8 cellular contexts compared by ENCODE assay signal in genomic region chr14:35285168-35285990, GRCh38. TPM values are rescaled to one million over a fixed set of nuclear protein-coding genes. Genes with fewer than 3 reads are reported as not detected.
DNase-seq lines count a peak whose midpoint lies in the region; ATAC-seq and TF ChIP-seq lines count a peak whose summit lies in the region.

No MANE protein-coding gene starts in this region.

- no peak for TF ChIP-seq POLR2A in upper lobe of left lung (IDR thresholded peaks at IDR 0.05)
- no peak for TF ChIP-seq POLR2A in ovary (IDR thresholded peaks at IDR 0.05)

- H3K36me3 Mint-ChIP-seq in neural progenitor cell, result no peaks in the 10 kb centered on the region

- no peak overlapping the region for H3K9ac ChIP-seq in neural progenitor cell

- no peak overlapping the region for H3K27ac Mint-ChIP-seq in neural progenitor cell

- no peak overlapping the region for H3K27ac ChIP-seq in HEK293 (ENCODE audit: extremely low read depth, low read depth, low read length)
- H3K27ac ChIP-seq in caudate nucleus (ENCODE audit: low read depth, low read length), result peak overlapping the region; percentile 39
- peak overlapping the region; percentile 65 to 84 (median 73) for H3K27ac ChIP-seq in upper lobe of left lung
- no peak overlapping the region for H3K27ac ChIP-seq in neural progenitor cell
- H3K27ac ChIP-seq in ovary, result no peak overlapping the region

- CTCF ChIA-PET in HEK293 (lab: Yijun Ruan, JAX), result no interaction called here

- H3K9me3 ChIP-seq in HEK293 (ENCODE audit: control insufficient read depth, insufficient read depth, low read depth, low read length), result no peaks in the 10 kb centered on the region
- H3K9me3 ChIP-seq in upper lobe of left lung, result no peaks in the 10 kb centered on the region
- no peaks in the 10 kb centered on the region for H3K9me3 ChIP-seq in neural progenitor cell (ENCODE audit: low read depth)
- H3K9me3 ChIP-seq in ovary, result no peaks in the 10 kb centered on the region

- TF ChIP-seq CTCF in HEK293 (tag by site-specific recombination; IDR thresholded peaks at IDR 0.05), result no peak
- TF ChIP-seq CTCF in upper lobe of left lung (IDR thresholded peaks at IDR 0.05), result no peak
- TF ChIP-seq CTCF in neural progenitor cell (IDR thresholded peaks at IDR 0.05), result no peak
- TF ChIP-seq CTCF in ovary (IDR thresholded peaks at IDR 0.05), result no peak

- H4K20me1 ChIP-seq in neural progenitor cell (ENCODE audit: low read depth), result no peaks in the 10 kb centered on the region

- no peaks in the 10 kb centered on the region for H3K9me3 Mint-ChIP-seq in neural progenitor cell

- no peak for TF ChIP-seq EP300 in upper lobe of left lung (IDR thresholded peaks at IDR 0.05)
- TF ChIP-seq EP300 in ovary (IDR thresholded peaks at IDR 0.05), result no peak

- no peaks in the 10 kb centered on the region for H3F3A ChIP-seq in neural progenitor cell (ENCODE audit: low read depth)

- H2AFZ ChIP-seq in neural progenitor cell (replicated peaks), result no peak overlapping the region

- DNase-seq in M059J (ENCODE audit: low read depth) (peak; percentile 51), caudate nucleus (lab: John Stamatoyannopoulos, UW) (no peak), upper lobe of left lung (peak in 1 of 2 donors; percentile 33), neural progenitor cell (ENCODE audit: low spot score) (no peak), ovary (no peak), NCI-H1694 (lab: John Stamatoyannopoulos, UW) (no peak)

- WGBS in upper lobe of left lung, 2 donors, result 58 to 66% methylated on average over 4 of the region's 4 CpGs
- 75 to 82% (median 78%) methylated on average over 4 of the region's 4 CpGs for WGBS in ovary, 3 donors

- H3K4me2 ChIP-seq in neural progenitor cell, result no peak overlapping the region

- POLR2A ChIA-PET in HEK293 (lab: Yijun Ruan, JAX), result no interaction called here

- peaks cover 0 to 4% of the 10 kb centered on the region in 2 experiments; a peak in 2 of 3 replicates for H3K36me3 ChIP-seq in HEK293 (ENCODE audit: control insufficient read depth in 2 of 2, insufficient read depth in 1 of 2, low read length in 2 of 2)
- peaks cover 0 to 3% (median 0%) of the 10 kb centered on the region in 4 donors for H3K36me3 ChIP-seq in upper lobe of left lung
- H3K36me3 ChIP-seq in neural progenitor cell, result no peaks in the 10 kb centered on the region
- H3K36me3 ChIP-seq in ovary, result no peaks in the 10 kb centered on the region

- H3K4me3 ChIP-seq in HEK293 (ENCODE audit: low read depth, low read length) (no peak overlapping the region), upper lobe of left lung (no peak overlapping the region), neural progenitor cell (no peak overlapping the region), ovary (no peak overlapping the region)

- intact Hi-C loops in ovary (cut with DNase I), result loop anchor here in 1 of 4 donors (10.0 kb wide), 1 partner anchor 71 kb away; no protein-coding TSS in a partner anchor

- no peaks in the 10 kb centered on the region for H3K27me3 ChIP-seq in upper lobe of left lung
- H3K27me3 ChIP-seq in neural progenitor cell, result no peaks in the 10 kb centered on the region
- no peaks in the 10 kb centered on the region for H3K27me3 ChIP-seq in ovary

- peaks cover under 1% of the 10 kb centered on the region for H3K4me1 Mint-ChIP-seq in neural progenitor cell

- H3K27me3 Mint-ChIP-seq in neural progenitor cell (ENCODE audit: insufficient read depth, low read depth), result no peaks in the 10 kb centered on the region

- H3K4me1 ChIP-seq in HEK293 (ENCODE audit: control insufficient read depth, insufficient read depth, low read length), result no peaks in the 10 kb centered on the region
- H3K4me1 ChIP-seq in upper lobe of left lung, result peaks cover 2 to 18% (median 8%) of the 10 kb centered on the region in 4 donors
- no peaks in the 10 kb centered on the region for H3K4me1 ChIP-seq in neural progenitor cell
- H3K4me1 ChIP-seq in ovary (ENCODE audit: insufficient read depth), result no peaks in the 10 kb centered on the region

- ATAC-seq in GM18520 (IDR thresholded peaks at IDR 0.05; ENCODE audit: unreplicated experiment) (peak; percentile 56), upper lobe of left lung (ENCODE audit: low FRiP score in 2 of 2) (peak; percentile 79 to 85)

- no peak overlapping the region for H3K4me3 Mint-ChIP-seq in neural progenitor cell

- no peaks in the 10 kb centered on the region for H3K79me2 ChIP-seq in neural progenitor cell (ENCODE audit: low read depth)

TF ChIP-seq in HEK293, 187 proteins besides CTCF, POLR2A, EP300 and RAD21:
- TF ChIP-seq PBX3 (CRISPR knock-in tag; IDR thresholded peaks at IDR 0.05) (no peak), PRDM10 (tag by site-specific recombination; IDR thresholded peaks at IDR 0.05) (peak; percentile 52)

RNA-seq across cellular contexts. Expression of gene PSMA6, which starts 6.8 kb away (rescaled TPM):
- 378 and 505 TPM in 2 replicates for total RNA-seq in M059J (2014; rRNA removed; shearing (Covaris generic))
- total RNA-seq in upper lobe of left lung, result 100 to 1,000 TPM in 4 of 6 donors, 10 to 100 TPM in 2; 63.9 to 213 (median 162) TPM
- 241 and 344 TPM in 2 replicates for total RNA-seq in neural progenitor cell (ENCODE audit: low replicate concordance)
- 100 to 1,000 TPM in 4 of 7 donors, 10 to 100 TPM in 3; 85.2 to 157 (median 102) TPM for total RNA-seq in ovary
- 100 to 1,000 TPM; 101 to 156 TPM for polyA plus RNA-seq in ovary

Comparison
In these comparisons a context has a peak if more than half of its experiments do, and no peak if none do; other contexts are left out.
1. H3K27ac ChIP-seq: peak in caudate nucleus (single experiment) and upper lobe of left lung (4 of 4); none in HEK293 (single experiment), neural progenitor cell (single experiment) and ovary (0 of 2).